24 cellular contexts compared by ENCODE assay signal in the genomic region with DNA sequence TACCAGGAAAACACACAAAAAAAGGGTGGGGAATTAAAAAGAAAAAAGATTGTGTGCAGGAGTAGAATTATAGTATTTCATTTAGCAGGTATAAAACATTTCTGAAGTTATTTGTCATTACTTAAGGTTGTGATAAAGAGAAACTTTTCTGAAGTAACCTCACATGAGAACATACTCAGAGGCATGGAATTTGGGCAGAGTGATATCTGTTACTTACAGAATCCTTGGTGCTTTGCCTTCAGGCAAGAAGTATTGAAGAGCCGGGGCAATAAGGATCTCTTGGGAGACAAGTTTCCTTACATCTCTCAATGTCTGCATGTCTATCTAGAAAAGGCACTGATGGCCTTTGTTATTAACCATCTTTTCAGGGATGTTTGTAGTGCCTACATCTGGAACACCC.
DNase-seq lines count a peak whose midpoint lies in the region; ATAC-seq and TF ChIP-seq lines count a peak whose summit lies in the region.
"Had no signal": no experiment of that assay in that cellular context is flagged by ENCODE, and none has a peak within 500 bp of the region (broad histone marks: within the 10 kb centered on the region; RNA-seq: fewer than 3 reads in every experiment).

No MANE protein-coding gene starts in this region.

- H3K4me1 ChIP-seq in RWPE2 (ENCODE audit: insufficient read depth, poor library complexity, severe bottlenecking): peaks cover 5% of the 10 kb centered on the region
- H3K4me1 ChIP-seq: BLaER1 had no signal

- TF ChIP-seq CTCF in RWPE2 (IDR thresholded peaks at IDR 0.05; ENCODE audit: poor library complexity, severe bottlenecking) (no peak), choroid plexus epithelial cell (conservative IDR thresholded peaks at IDR 0.05; ENCODE audit: low read depth, low read length) (no peak)

- DNase-seq in LHCN-M2 (ENCODE audit: low read depth) (peak; percentile 6), RWPE2 (ENCODE audit: low spot score) (no peak), choroid plexus epithelial cell (ENCODE audit: low read depth) (peak; percentile 52), iris pigment epithelial cell (ENCODE audit: low read depth) (peak; percentile 47), NCI-H1694 (lab: John Stamatoyannopoulos, UW) (no peak), H4 (ENCODE audit: low spot score) (no peak), 8988T (no peak)
- DNase-seq: CD4-positive, CD25-positive, alpha-beta regulatory T cell; GOT3; HCEC 1CT; MV-4-11; NCI-H1105; NCI-H1436 treated with DMSO at 0.1 percent for 48 hours; NCI-H1930; NCI-H2107; NCI-H446 treated with DMSO at 0.1 percent for 48 hours; NCI-H526; NCI-H82; NK-92 treated with Interleukin-12 subunit alpha and Interleukin-12 subunit beta, amount 100 ng/mL, for 24 hours; RPMI8226; SHP77 had no signal

- ATAC-seq in RWPE2 (ENCODE audit: low read depth): peak; percentile 51; the same call in 2 of the 3 replicates
- ATAC-seq: GM12878 had no signal

- H3K27ac ChIP-seq in RWPE2 (ENCODE audit: poor library complexity, severe bottlenecking): no peak overlapping the region
- H3K27ac ChIP-seq: BLaER1, HL-60 had no signal

- no peaks in the 10 kb centered on the region for H3K36me3 ChIP-seq in RWPE2 (ENCODE audit: low read depth)
- H3K36me3 ChIP-seq: BLaER1 had no signal

- H3K27me3 ChIP-seq in RWPE2 (ENCODE audit: insufficient read depth, poor library complexity, severe bottlenecking): no peaks in the 10 kb centered on the region
- H3K27me3 ChIP-seq: BLaER1 had no signal

- H3K4me3 ChIP-seq in RWPE2 (ENCODE audit: severe bottlenecking) (no peak overlapping the region), choroid plexus epithelial cell (ENCODE audit: low read depth, low read length) (no peak overlapping the region)
- H3K4me3 ChIP-seq: BLaER1, GM12878 had no signal

- no peaks in the 10 kb centered on the region for H3K9me3 ChIP-seq in RWPE2 (ENCODE audit: severe bottlenecking)
- H3K9me3 ChIP-seq: BLaER1 had no signal

Comparison
In these comparisons a context has a peak if more than half of its experiments do, and no peak if none do; other contexts are left out.
1. DNase-seq: peak in LHCN-M2 (single experiment), choroid plexus epithelial cell (single experiment) and iris pigment epithelial cell (single experiment); none in RWPE2 (single experiment), NCI-H1694 (single experiment), H4 (single experiment) and 8988T (single experiment).